In the genomic region with DNA sequence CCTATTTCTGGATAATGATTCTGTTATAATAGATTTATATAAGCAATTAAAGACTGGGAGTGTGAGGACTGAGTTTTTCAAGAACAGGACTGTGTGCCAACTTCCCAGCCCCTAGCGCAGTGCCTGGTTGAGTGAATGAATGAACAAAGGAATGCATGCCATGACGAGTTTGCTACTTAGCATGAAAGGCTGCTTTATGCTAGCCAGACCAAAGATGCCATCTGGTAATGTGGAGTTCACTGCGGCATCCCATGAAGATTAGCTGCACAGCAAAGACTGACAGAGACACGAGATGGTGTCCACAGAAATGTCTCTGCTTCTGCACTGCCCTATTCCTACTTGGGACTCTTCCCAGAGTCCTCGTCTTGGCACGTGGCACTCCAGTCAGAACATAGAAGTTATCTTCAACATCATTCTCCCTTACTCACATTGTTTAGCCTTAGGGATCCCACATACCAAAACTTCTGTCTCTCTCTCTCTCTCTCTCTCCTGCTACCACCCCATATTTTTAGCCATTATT, we compare ENCODE assay signal across 19 cellular contexts.
"Had no signal": no experiment of that assay in that cellular context is flagged by ENCODE, and none has a peak within 500 bp of the region (broad histone marks: within the 10 kb centered on the region; RNA-seq: fewer than 3 reads in every experiment).

No MANE protein-coding gene starts in this region.

- DNase-seq: activated B cell treated with CpG ODN at 0.5 μM for 24 hours; activated CD4-positive, alpha-beta memory T cell treated with anti-CD3 and anti-CD28 coated beads for 36 hours; activated CD4-positive, alpha-beta T cell treated with anti-CD3 and anti-CD28 coated beads for 36 hours; activated effector memory CD4-positive, alpha-beta T cell treated with Interleukin-2 at 50 U/mL for 16 hours; activated naive CD4-positive, alpha-beta T cell treated with anti-CD3 and anti-CD28 coated beads for 36 hours; activated naive CD8-positive, alpha-beta T cell treated with anti-CD3 and anti-CD28 coated beads, Interleukin-2, amount 10 ng/mL, durations not matched to agents 7 days and 5 days; activated T-cell treated with anti-CD3 and anti-CD28 coated beads, Interleukin-2, amount 50 U/mL, for 72 hours; amniotic stem cell; effector memory CD4-positive, alpha-beta T cell; gastrocnemius medialis; left colon; mesendoderm; naive thymus-derived CD4-positive, alpha-beta T cell; stimulated activated CD4-positive, alpha-beta T cell treated with anti-CD3 and anti-CD28 coated beads, Interleukin-4, amount 100 ng/mL, for 24 hours; SW 1271; T-helper 17 cell had no signal

- ATAC-seq: activated CD4-positive, alpha-beta T cell treated with anti-CD3 and anti-CD28 coated beads for 36 hours; activated T-cell treated with anti-CD3 and anti-CD28 coated beads, Interleukin-2, amount 50 U/mL, for 72 hours; esophagus mucosa; gastrocnemius medialis; left colon; naive thymus-derived CD4-positive, alpha-beta T cell; T-helper 17 cell had no signal

- H3K4me3 ChIP-seq: gastrocnemius medialis, suprapubic skin, tibial nerve had no signal
